ENCODE assay signal across 15 cellular contexts in the genomic region with DNA sequence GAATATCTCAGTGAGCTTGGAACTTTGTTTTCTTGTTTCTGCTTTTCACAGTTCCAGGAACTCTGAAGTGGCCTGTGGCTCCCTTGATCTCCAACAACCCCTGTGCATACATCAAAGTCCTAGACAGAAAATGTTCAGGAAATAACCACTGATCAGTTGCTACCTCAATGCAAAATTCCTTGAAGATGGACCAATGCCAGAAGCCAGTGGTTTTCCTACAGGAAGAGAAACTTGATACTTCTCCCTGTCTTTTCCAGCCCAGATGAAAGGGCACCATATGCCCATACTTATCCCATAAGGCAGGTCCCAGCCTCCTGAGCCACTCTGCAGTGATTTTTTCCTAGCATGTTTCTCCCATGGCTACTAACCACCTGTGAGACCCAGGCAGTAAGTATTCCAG. TPM values are rescaled to one million over a fixed set of nuclear protein-coding genes. Genes with fewer than 3 reads are reported as not detected.
A peak's percentile ranks its signal among the peaks of the same experiment; 100 is the strongest.
DNase-seq lines count a peak whose midpoint lies in the region; ATAC-seq, FAIRE-seq and TF ChIP-seq lines count a peak whose summit lies in the region.
"Had no signal": no experiment of that assay in that cellular context is flagged by ENCODE, and none has a peak within 500 bp of the region (broad histone marks: within the 10 kb centered on the region; RNA-seq: fewer than 3 reads in every experiment).

No MANE protein-coding gene starts in this region.

- TF ChIP-seq POLR2A in HCT116 (IDR thresholded peaks at IDR 0.05; ENCODE audit: borderline replicate concordance, extremely low read depth, insufficient read depth, insufficient read length) (no peak), endothelial cell of umbilical vein (IDR thresholded peaks at IDR 0.05; ENCODE audit: low read depth, low read length) (no peak), GM12891 (IDR thresholded peaks at IDR 0.05; ENCODE audit: low read depth, low read length) (no peak)

- dilution Hi-C loops in endothelial cell of umbilical vein (cut with MboI; ENCODE audit: extremely low pct_ligation_motif_present, low sequenced_read_pairs) = no loop called here

- CTCF ChIA-PET in HCT116 (lab: Charles Lee) (interaction anchor here (1.1 kb wide), 1 partner anchor 24 kb away, joined by 7 read pairs; no protein-coding TSS in a partner anchor), endothelial cell of umbilical vein (lab: Charles Lee) (interaction anchor here (1.0 to 4.2 kb wide), 8 partner anchors 9 to 218 kb away, joined by 3 to 33 read pairs (median 6); a partner anchor contains a TSS)

- RAD21 ChIA-PET in HCT116 (lab: Charles Lee; ENCODE audit: low non-redundant PET in 1 of 2, low total read pairs in 2 of 2, uncharacterized antibody in 2 of 2, unreplicated experiment in 2 of 2) = no interaction called here

- H3K27ac Mint-ChIP-seq in nephron = peak overlapping the region; percentile 53 to 65 (median 54)
- H3K27ac Mint-ChIP-seq: activated CD4-positive, alpha-beta T cell treated with anti-CD3 and anti-CD28 coated beads, Interleukin-2, amount 10 ng/mL, durations not matched to agents 7 days and 5 days; activated naive CD8-positive, alpha-beta T cell treated with anti-CD3 and anti-CD28 coated beads, Interleukin-2, amount 10 ng/mL, durations not matched to agents 7 days and 5 days; activated T-cell treated with anti-CD3 and anti-CD28 coated beads, Interleukin-2, amount 50 U/mL, for 24 hours; stimulated activated effector memory CD8-positive, alpha-beta T cell treated with anti-CD3 and anti-CD28 coated beads, Interleukin-12 subunit alpha, Interleukin-12 subunit beta, amount 100 ng/mL, for 72 hours had no signal

- H3K27me3 Mint-ChIP-seq in nephron (ENCODE audit: low read depth) = no peaks in the 10 kb centered on the region
- H3K27me3 Mint-ChIP-seq: activated CD4-positive, alpha-beta T cell treated with anti-CD3 and anti-CD28 coated beads, Interleukin-2, amount 10 ng/mL, durations not matched to agents 7 days and 5 days; activated naive CD8-positive, alpha-beta T cell treated with anti-CD3 and anti-CD28 coated beads, Interleukin-2, amount 10 ng/mL, durations not matched to agents 7 days and 5 days; activated T-cell treated with anti-CD3 and anti-CD28 coated beads, Interleukin-2, amount 50 U/mL, for 24 hours; central memory CD8-positive, alpha-beta T cell had no signal

- intact Hi-C loops in HCT116 (cut with micrococcal nuclease) = no loop called here
- intact Hi-C loops in endothelial cell of umbilical vein (cut with micrococcal nuclease) = loop anchor here (1.0 kb wide), 1 partner anchor 11 kb away; no protein-coding TSS in a partner anchor
- intact Hi-C loops in Right ventricle myocardium inferior (cut with DNase I) = no loop called here

- no peak overlapping the region for H3K9ac ChIP-seq in HCT116 (ENCODE audit: low read length)
- peak overlapping the region; percentile 12 for H3K9ac ChIP-seq in endothelial cell of umbilical vein (replicated peaks; ENCODE audit: extremely low read depth, insufficient read depth, low read length)

- H2AFZ ChIP-seq in HCT116 (ENCODE audit: low read depth, low read length, poor library complexity, severe bottlenecking) = no peak overlapping the region
- no peak overlapping the region for H2AFZ ChIP-seq in endothelial cell of umbilical vein (ENCODE audit: low read depth, low read length)

- POLR2A ChIA-PET in HCT116 (lab: Charles Lee) (no interaction called here), endothelial cell of umbilical vein (lab: Charles Lee) (no interaction called here)

- H3K9me2 ChIP-seq in HCT116 (ENCODE audit: insufficient read depth) = no peaks in the 10 kb centered on the region

- peaks cover 11 to 18% of the 10 kb centered on the region in 2 experiments for H3K4me1 ChIP-seq in HCT116 (ENCODE audit: control insufficient read depth in 1 of 2, insufficient read depth in 2 of 2, low read length in 2 of 2)
- H3K4me1 ChIP-seq in endothelial cell of umbilical vein (ENCODE audit: control insufficient read depth, extremely low read depth, insufficient read depth, low read length) = peaks cover 22% of the 10 kb centered on the region

- no TSS peak for BruUV-seq in HCT116 (replicated peaks; lab: Mats Ljungman, UMichigan)
- BruUV-seq in endothelial cell of umbilical vein (replicated peaks; lab: Mats Ljungman, UMichigan) = no TSS peak

- H3K36me3 ChIP-seq in HCT116 (ENCODE audit: control insufficient read depth in 1 of 2, insufficient read depth in 2 of 2, low read length in 2 of 2) (no peaks in the 10 kb centered on the region), endothelial cell of umbilical vein (ENCODE audit: control insufficient read depth in 2 of 2, extremely low read depth in 1 of 2, insufficient read depth in 2 of 2, low read length in 2 of 2) (peaks cover 0 to 4% of the 10 kb centered on the region in 2 experiments)
- H3K36me3 ChIP-seq: tibial nerve had no signal

- H3K79me2 ChIP-seq in HCT116 (ENCODE audit: insufficient read depth, low read length) = no peaks in the 10 kb centered on the region
- no peaks in the 10 kb centered on the region for H3K79me2 ChIP-seq in endothelial cell of umbilical vein (ENCODE audit: control insufficient read depth, insufficient read depth, low read length)

- peak; percentile 68 for ATAC-seq in HCT116
- no peak for ATAC-seq in Right ventricle myocardium inferior
- ATAC-seq: stimulated activated effector memory CD8-positive, alpha-beta T cell treated with anti-CD3 and anti-CD28 coated beads, Interleukin-12 subunit alpha, Interleukin-12 subunit beta, amount 100 ng/mL, for 72 hours had no signal

- H3K36me3 Mint-ChIP-seq in nephron (ENCODE audit: low read depth) = peaks cover 52% of the 10 kb centered on the region

- no peak overlapping the region for H3K4me3 Mint-ChIP-seq in nephron
- H3K4me3 Mint-ChIP-seq: activated CD4-positive, alpha-beta T cell treated with anti-CD3 and anti-CD28 coated beads, Interleukin-2, amount 10 ng/mL, durations not matched to agents 7 days and 5 days; activated naive CD8-positive, alpha-beta T cell treated with anti-CD3 and anti-CD28 coated beads, Interleukin-2, amount 10 ng/mL, durations not matched to agents 7 days and 5 days; activated T-cell treated with anti-CD3 and anti-CD28 coated beads, Interleukin-2, amount 50 U/mL, for 24 hours; central memory CD8-positive, alpha-beta T cell; stimulated activated effector memory CD8-positive, alpha-beta T cell treated with anti-CD3 and anti-CD28 coated beads, Interleukin-12 subunit alpha, Interleukin-12 subunit beta, amount 100 ng/mL, for 72 hours had no signal

- H4K20me1 ChIP-seq in HCT116 (ENCODE audit: insufficient read depth) = no peaks in the 10 kb centered on the region
- no peaks in the 10 kb centered on the region for H4K20me1 ChIP-seq in endothelial cell of umbilical vein (replicated peaks; ENCODE audit: control insufficient read depth, extremely low read depth, insufficient read depth, low read length)

- peak overlapping the region; percentile 31 for H3K4me2 ChIP-seq in HCT116 (ENCODE audit: low read length)
- peak overlapping the region; percentile 50 for H3K4me2 ChIP-seq in endothelial cell of umbilical vein (ENCODE audit: insufficient read depth, low read length)

- H3K9me3 ChIP-seq in HCT116 (ENCODE audit: control insufficient read depth in 1 of 2, insufficient read depth in 1 of 2, low read depth in 1 of 2, low read length in 2 of 2) = no peaks in the 10 kb centered on the region
- no peaks in the 10 kb centered on the region for H3K9me3 ChIP-seq in endothelial cell of umbilical vein (replicated peaks; ENCODE audit: control insufficient read depth, insufficient read depth, low read length)
- H3K9me3 ChIP-seq: tibial nerve had no signal

- TF ChIP-seq RAD21 in HCT116 (IDR thresholded peaks at IDR 0.05; ENCODE audit: low read depth) = no peak

- H3K4me3 ChIP-seq in HCT116 (replicated peaks in 1 of 2; ENCODE audit: low read depth in 1 of 2, low read length in 2 of 2) = no peak overlapping the region
- H3K4me3 ChIP-seq in endothelial cell of umbilical vein (replicated peaks in 1 of 3; ENCODE audit: insufficient read depth in 1 of 3, low read depth in 1 of 3, low read length in 3 of 3) = no peak overlapping the region
- H3K4me3 ChIP-seq: skin epidermis, tibial nerve had no signal

- DNase-seq in HCT116 (ENCODE audit: low read depth, low spot score) (peak; percentile 26), NCI-H226 (peak; percentile 70), endothelial cell of umbilical vein (ENCODE audit: low read depth, low spot score) (peak; percentile 75), GM12891 (ENCODE audit: insufficient read length, low spot score) (no peak), Right ventricle myocardium inferior (ENCODE audit: missing footprints) (no peak)
- no peak for DNase-seq in activated effector memory CD4-positive, alpha-beta T cell treated with Interleukin-2 at 50 U/mL for 16 hours
- DNase-seq: activated CD4-positive, alpha-beta T cell treated with anti-CD3 and anti-CD28 coated beads, Interleukin-2, amount 10 ng/mL, durations not matched to agents 7 days and 5 days; activated naive CD8-positive, alpha-beta T cell treated with anti-CD3 and anti-CD28 coated beads, Interleukin-2, amount 10 ng/mL, durations not matched to agents 7 days and 5 days; activated T-cell treated with anti-CD3 and anti-CD28 coated beads, Interleukin-2, amount 50 U/mL, for 24 hours; kidney had no signal

- peaks cover 17% of the 10 kb centered on the region for H3K4me1 Mint-ChIP-seq in nephron
- H3K4me1 Mint-ChIP-seq: activated CD4-positive, alpha-beta T cell treated with anti-CD3 and anti-CD28 coated beads, Interleukin-2, amount 10 ng/mL, durations not matched to agents 7 days and 5 days; central memory CD8-positive, alpha-beta T cell; stimulated activated effector memory CD8-positive, alpha-beta T cell treated with anti-CD3 and anti-CD28 coated beads, Interleukin-12 subunit alpha, Interleukin-12 subunit beta, amount 100 ng/mL, for 72 hours had no signal

- H3K27ac ChIP-seq in HCT116 (ENCODE audit: low read depth, low read length) (no peak overlapping the region), endothelial cell of umbilical vein (ENCODE audit: insufficient read depth, low read depth, low read length) (peak overlapping the region; percentile 19)

- no peaks in the 10 kb centered on the region for H3K9me1 ChIP-seq in endothelial cell of umbilical vein (replicated peaks; ENCODE audit: control insufficient read depth, extremely low read depth, insufficient read depth, low read length)

- H3K9me3 Mint-ChIP-seq in nephron = no peaks in the 10 kb centered on the region
- H3K9me3 Mint-ChIP-seq: activated CD4-positive, alpha-beta T cell treated with anti-CD3 and anti-CD28 coated beads, Interleukin-2, amount 10 ng/mL, durations not matched to agents 7 days and 5 days; activated naive CD8-positive, alpha-beta T cell treated with anti-CD3 and anti-CD28 coated beads, Interleukin-2, amount 10 ng/mL, durations not matched to agents 7 days and 5 days; activated T-cell treated with anti-CD3 and anti-CD28 coated beads, Interleukin-2, amount 50 U/mL, for 24 hours; central memory CD8-positive, alpha-beta T cell; stimulated activated effector memory CD8-positive, alpha-beta T cell treated with anti-CD3 and anti-CD28 coated beads, Interleukin-12 subunit alpha, Interleukin-12 subunit beta, amount 100 ng/mL, for 72 hours had no signal

- FAIRE-seq in endothelial cell of umbilical vein (lab: Jason Lieb, UNC) (peak; percentile 87), GM12891 (lab: Jason Lieb, UNC) (no peak)
- FAIRE-seq: kidney had no signal

- no peak for TF ChIP-seq CTCF in HCT116 (IDR thresholded peaks at IDR 0.05 in 2 of 3, conservative IDR thresholded peaks at IDR 0.05 in 1 of 3; ENCODE audit: borderline replicate concordance in 1 of 3, insufficient read depth in 1 of 3, low read depth in 2 of 3, low read length in 2 of 3)
- no peak for TF ChIP-seq CTCF in endothelial cell of umbilical vein (IDR thresholded peaks at IDR 0.05; ENCODE audit: extremely low read depth in 1 of 2, insufficient read depth in 1 of 2, low read depth in 1 of 2, low read length in 2 of 2)
- no peak for TF ChIP-seq CTCF in nephron (IDR thresholded peaks at IDR 0.05; ENCODE audit: unreplicated experiment in 3 of 3)

- H3K27me3 ChIP-seq in HCT116 (ENCODE audit: insufficient read depth, low read length) = no peaks in the 10 kb centered on the region
- H3K27me3 ChIP-seq in endothelial cell of umbilical vein (ENCODE audit: control insufficient read depth in 2 of 2, insufficient read depth in 2 of 2, low read length in 2 of 2) = no peaks in the 10 kb centered on the region
- H3K27me3 ChIP-seq: tibial nerve had no signal

RNA-seq across cellular contexts. Expression of a gene that starts 12.3 kb away (rescaled TPM):
- total RNA-seq in HCT116 (2021; ENCODE audit: unreplicated experiment) (6.2 TPM), endothelial cell of umbilical vein (11.6 and 13.6 TPM in 2 replicates), Right ventricle myocardium inferior (1.8 TPM)
- polyA plus RNA-seq in HCT116 (2012) = 2.8 and 3.7 TPM in 2 replicates
- 11.5 and 14.3 TPM in 2 replicates for polyA plus RNA-seq in endothelial cell of umbilical vein
- polyA plus RNA-seq in endothelial cell of umbilical vein (2011; cell fraction: cytosol; rRNA removed) = 2.1 and 2.5 TPM in 2 replicates
- 86.8 and 118 TPM in 2 replicates for polyA plus RNA-seq in endothelial cell of umbilical vein (2011; cell fraction: nucleus; rRNA removed)
- 1.4 and 2.0 TPM in 2 replicates for polyA plus RNA-seq in endothelial cell of umbilical vein (2012)
- polyA minus RNA-seq in endothelial cell of umbilical vein = 28.7 and 31.1 TPM in 2 replicates
- polyA minus RNA-seq in endothelial cell of umbilical vein (2011; cell fraction: cytosol; rRNA and poly(A)+ RNA removed) = not detected
- polyA minus RNA-seq in endothelial cell of umbilical vein (2011; cell fraction: nucleus; rRNA and poly(A)+ RNA removed) = 30.6 and 36.2 TPM in 2 replicates
- not detected for polyA plus RNA-seq in GM12891 (2012; ENCODE audit: low read depth, missing spikeins)

Comparison
In these comparisons a context has a peak if more than half of its experiments do, and no peak if none do; other contexts are left out.
1. DNase-seq: peak in HCT116 (single experiment), NCI-H226 (single experiment) and endothelial cell of umbilical vein (single experiment); none in GM12891 (single experiment), activated effector memory CD4-positive, alpha-beta T cell treated with Interleukin-2 at 50 U/mL for 16 hours (single experiment) and Right ventricle myocardium inferior (single experiment).